Comparison of ENCODE assay signal across 22 cellular contexts in the genomic region with DNA sequence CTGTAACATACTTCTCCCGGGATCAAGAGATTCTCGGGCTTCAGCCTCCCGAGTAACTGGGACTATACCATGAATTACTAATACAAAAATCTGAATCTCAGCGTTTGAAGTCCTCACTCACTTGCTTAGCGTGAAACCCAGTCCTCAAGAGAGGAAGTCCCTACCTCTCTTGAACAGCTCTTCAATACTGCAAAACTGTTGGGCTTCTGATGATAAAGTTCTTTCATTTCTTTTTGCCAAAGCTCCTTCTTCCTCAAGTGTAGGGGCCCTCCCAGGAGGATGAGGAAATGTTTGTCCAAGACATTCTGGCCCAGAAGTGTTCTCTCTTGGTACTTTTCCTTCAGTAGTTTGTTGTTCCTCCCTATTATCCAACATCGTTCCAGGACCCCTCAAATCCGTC. TPM values are rescaled to one million over a fixed set of nuclear protein-coding genes. Genes with fewer than 3 reads are reported as not detected.
DNase-seq lines count a peak whose midpoint lies in the region; ATAC-seq and TF ChIP-seq lines count a peak whose summit lies in the region.
"Had no signal": no experiment of that assay in that cellular context is flagged by ENCODE, and none has a peak within 500 bp of the region (broad histone marks: within the 10 kb centered on the region; RNA-seq: fewer than 3 reads in every experiment).

No MANE protein-coding gene starts in this region.

- H3K27me3 ChIP-seq in Loucy (ENCODE audit: insufficient read depth, low read length, poor library complexity, severe bottlenecking) (no peaks in the 10 kb centered on the region), foreskin keratinocyte (no peaks in the 10 kb centered on the region)

- no peak for TF ChIP-seq CTCF in Loucy (conservative IDR thresholded peaks at IDR 0.05; ENCODE audit: low read length)
- TF ChIP-seq CTCF in WTC11 (IDR thresholded peaks at IDR 0.05), result no peak
- TF ChIP-seq CTCF in foreskin keratinocyte (conservative IDR thresholded peaks at IDR 0.05), result no peak
- no peak for TF ChIP-seq CTCF in progenitor cell of endocrine pancreas (IDR thresholded peaks at IDR 0.05; ENCODE audit: unreplicated experiment)
- no peak for TF ChIP-seq CTCF in GM10266 (IDR thresholded peaks at IDR 0.05; ENCODE audit: control insufficient read depth, insufficient read depth, low read depth, missing control alignments)

- H3K9me3 ChIP-seq in Loucy (ENCODE audit: insufficient read depth, low read depth, low read length), result no peaks in the 10 kb centered on the region
- H3K9me3 ChIP-seq: left ventricle myocardium inferior had no signal

- DNase-seq in WTC11 (ENCODE audit: low spot score) (no peak), foreskin keratinocyte (no peak), progenitor cell of endocrine pancreas (ENCODE audit: low spot score, unreplicated experiment) (no peak), posterior vena cava (ENCODE audit: low spot score) (no peak), NCI-H187 treated with DMSO at 0.1 percent for 48 hours (lab: John Stamatoyannopoulos, UW) (no peak), GM10266 (ENCODE audit: extremely low spot score) (no peak), T-helper 2 cell (no peak)
- DNase-seq: activated CD4-positive, alpha-beta T cell treated with anti-CD3 and anti-CD28 coated beads for 48 hours; activated CD8-positive, alpha-beta memory T cell treated with anti-CD3 and anti-CD28 coated beads for 24 hours; activated T-cell treated with anti-CD3 and anti-CD28 coated beads for 4 hours; C1 segment of cervical spinal cord; DMS153; effector CD8-positive, alpha-beta T cell; glutamatergic neuron; left ventricle myocardium inferior; naive thymus-derived CD4-positive, alpha-beta T cell; NCI-H1092 treated with DMSO at 0.1 percent for 48 hours; nucleus accumbens; Right ventricle myocardium superior; stimulated activated CD4-positive, alpha-beta T cell treated with anti-CD3 and anti-CD28 coated beads, Interleukin-4, amount 100 ng/mL, for 4 hours had no signal

- H2AFZ ChIP-seq in Loucy (ENCODE audit: low read length), result no peak overlapping the region

- H3K27ac Mint-ChIP-seq in WTC11, result peak overlapping the region; percentile 12
- H3K27ac Mint-ChIP-seq in progenitor cell of endocrine pancreas, result peak overlapping the region; percentile 1

- H3K36me3 ChIP-seq in Loucy (ENCODE audit: insufficient read depth, low read length), result no peaks in the 10 kb centered on the region
- H3K36me3 ChIP-seq: left ventricle myocardium inferior had no signal

- H3K4me1 ChIP-seq in Loucy (ENCODE audit: insufficient read depth, low read length, poor library complexity, severe bottlenecking) (peaks cover 51% of the 10 kb centered on the region), foreskin keratinocyte (peaks cover 6% of the 10 kb centered on the region)
- H3K4me1 ChIP-seq: left ventricle myocardium inferior had no signal

- H3K9ac ChIP-seq in Loucy (ENCODE audit: low read depth, low read length, poor library complexity, severe bottlenecking), result peak overlapping the region; percentile 29

- no peaks in the 10 kb centered on the region for H4K20me1 ChIP-seq in Loucy (ENCODE audit: insufficient read depth, low read length, poor library complexity, severe bottlenecking)

- H3K27ac ChIP-seq in foreskin keratinocyte, result peak overlapping the region; percentile 44
- H3K27ac ChIP-seq: left ventricle myocardium inferior had no signal

- POLR2A ChIA-PET in WTC11 (lab: Charles Lee), result no interaction called here

- no peaks in the 10 kb centered on the region for H3K9me2 ChIP-seq in Loucy (replicated peaks; ENCODE audit: low read depth, low read length)

- CTCF ChIA-PET in WTC11 (lab: Charles Lee), result interaction anchor here (1.3 kb wide), 1 partner anchor 124 kb away, joined by 3 read pairs; no protein-coding TSS in a partner anchor

- H3K4me3 Mint-ChIP-seq in WTC11, result no peak overlapping the region
- no peak overlapping the region for H3K4me3 Mint-ChIP-seq in progenitor cell of endocrine pancreas (ENCODE audit: low read depth)
- H3K4me3 Mint-ChIP-seq: naive thymus-derived CD4-positive, alpha-beta T cell had no signal

- no peaks in the 10 kb centered on the region for H3F3A ChIP-seq in Loucy (ENCODE audit: low read depth)

- H3K4me1 Mint-ChIP-seq in WTC11, result peaks cover 33% of the 10 kb centered on the region
- H3K4me1 Mint-ChIP-seq in progenitor cell of endocrine pancreas (ENCODE audit: low read depth), result peaks cover 7% of the 10 kb centered on the region

- H3K4me3 ChIP-seq in Loucy (ENCODE audit: low read length, poor library complexity, severe bottlenecking), result peak overlapping the region; percentile 29
- H3K4me3 ChIP-seq: left ventricle myocardium inferior had no signal

- H3K36me3 Mint-ChIP-seq in WTC11, result peaks cover 6% of the 10 kb centered on the region
- H3K36me3 Mint-ChIP-seq in progenitor cell of endocrine pancreas (ENCODE audit: insufficient read depth), result no peaks in the 10 kb centered on the region
- H3K36me3 Mint-ChIP-seq: naive thymus-derived CD4-positive, alpha-beta T cell had no signal

- peaks cover 18% of the 10 kb centered on the region for H3K79me2 ChIP-seq in Loucy (ENCODE audit: insufficient read depth, low read length)

- H3K27me3 Mint-ChIP-seq in WTC11 (ENCODE audit: low read depth) (no peaks in the 10 kb centered on the region; the same call in 1 of the 2 replicates), progenitor cell of endocrine pancreas (peaks cover 4% of the 10 kb centered on the region)

- ATAC-seq in WTC11 (no peak), foreskin keratinocyte (no peak)
- ATAC-seq: activated naive CD4-positive, alpha-beta T cell treated with anti-CD3 and anti-CD28 coated beads, Interleukin-2, amount 50 U/mL, for 72 hours; naive thymus-derived CD4-positive, alpha-beta T cell had no signal

- peaks cover 7% of the 10 kb centered on the region for H3K9me3 Mint-ChIP-seq in WTC11
- H3K9me3 Mint-ChIP-seq in progenitor cell of endocrine pancreas (ENCODE audit: low read depth), result peaks cover 9% of the 10 kb centered on the region
- H3K9me3 Mint-ChIP-seq: activated naive CD4-positive, alpha-beta T cell treated with anti-CD3 and anti-CD28 coated beads, Interleukin-2, amount 50 U/mL, for 72 hours had no signal

- intact Hi-C loops in posterior vena cava (cut with DNase I), result no loop called here

- peak overlapping the region; percentile 88 for H3K4me2 ChIP-seq in Loucy (ENCODE audit: low read depth, low read length, poor library complexity, severe bottlenecking)

TF ChIP-seq in WTC11, 78 proteins besides CTCF, POLR2A, EP300 and RAD21:
- TF ChIP-seq JUN (CRISPR knock-in tag; IDR thresholded peaks at IDR 0.05) (no peak), ZNF121 (CRISPR knock-in tag; IDR thresholded peaks at IDR 0.05) (no peak), GTF2I (CRISPR knock-in tag; conservative IDR thresholded peaks at IDR 0.05) (no peak), CDX4 (CRISPR knock-in tag; IDR thresholded peaks at IDR 0.05; ENCODE audit: borderline replicate concordance) (no peak), PRRX2 (CRISPR knock-in tag; IDR thresholded peaks at IDR 0.05) (no peak), TEAD1 (CRISPR knock-in tag; IDR thresholded peaks at IDR 0.05) (no peak), ETV6 (CRISPR knock-in tag; IDR thresholded peaks at IDR 0.05) (no peak), ZNF138 (CRISPR knock-in tag; conservative IDR thresholded peaks at IDR 0.05) (no peak), TEAD4 (CRISPR knock-in tag; IDR thresholded peaks at IDR 0.05) (no peak), NFE2L1 (CRISPR knock-in tag; IDR thresholded peaks at IDR 0.05) (no peak), TP53 (CRISPR knock-in tag; IDR thresholded peaks at IDR 0.05) (no peak)
- TF ChIP-seq, protein P1, sequence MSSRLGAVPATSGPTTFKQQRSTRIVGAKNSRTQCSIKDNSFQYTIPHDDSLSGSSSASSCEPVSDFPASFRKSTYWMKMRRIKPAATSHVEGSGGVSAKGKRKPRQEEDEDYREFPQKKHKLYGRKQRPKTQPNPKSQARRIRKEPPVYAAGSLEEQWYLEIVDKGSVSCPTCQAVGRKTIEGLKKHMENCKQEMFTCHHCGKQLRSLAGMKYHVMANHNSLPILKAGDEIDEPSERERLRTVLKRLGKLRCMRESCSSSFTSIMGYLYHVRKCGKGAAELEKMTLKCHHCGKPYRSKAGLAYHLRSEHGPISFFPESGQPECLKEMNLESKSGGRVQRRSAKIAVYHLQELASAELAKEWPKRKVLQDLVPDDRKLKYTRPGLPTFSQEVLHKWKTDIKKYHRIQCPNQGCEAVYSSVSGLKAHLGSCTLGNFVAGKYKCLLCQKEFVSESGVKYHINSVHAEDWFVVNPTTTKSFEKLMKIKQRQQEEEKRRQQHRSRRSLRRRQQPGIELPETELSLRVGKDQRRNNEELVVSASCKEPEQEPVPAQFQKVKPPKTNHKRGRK (CRISPR knock-in tag; IDR thresholded peaks at IDR 0.05; ENCODE audit: borderline replicate concordance), result no peak
- TF ChIP-seq, protein P2, sequence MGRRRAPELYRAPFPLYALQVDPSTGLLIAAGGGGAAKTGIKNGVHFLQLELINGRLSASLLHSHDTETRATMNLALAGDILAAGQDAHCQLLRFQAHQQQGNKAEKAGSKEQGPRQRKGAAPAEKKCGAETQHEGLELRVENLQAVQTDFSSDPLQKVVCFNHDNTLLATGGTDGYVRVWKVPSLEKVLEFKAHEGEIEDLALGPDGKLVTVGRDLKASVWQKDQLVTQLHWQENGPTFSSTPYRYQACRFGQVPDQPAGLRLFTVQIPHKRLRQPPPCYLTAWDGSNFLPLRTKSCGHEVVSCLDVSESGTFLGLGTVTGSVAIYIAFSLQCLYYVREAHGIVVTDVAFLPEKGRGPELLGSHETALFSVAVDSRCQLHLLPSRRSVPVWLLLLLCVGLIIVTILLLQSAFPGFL (CRISPR knock-in tag; IDR thresholded peaks at IDR 0.05; ENCODE audit: borderline replicate concordance), result no peak
TF ChIP-seq in WTC11: peak in this region for 0.

RNA-seq across cellular contexts. Expression of gene FMN1, which starts 48.5 kb away (rescaled TPM):
- total RNA-seq in WTC11 (2021), result 3.6 to 4.5 TPM (median 4.1 TPM) in 3 replicates
- 1.7 TPM in 2 replicates for total RNA-seq in foreskin keratinocyte
- 0.26 and 0.30 TPM in 2 replicates for polyA plus RNA-seq in foreskin keratinocyte
- 0.41 and 1.2 TPM in 2 replicates for total RNA-seq in progenitor cell of endocrine pancreas
- total RNA-seq in posterior vena cava, result 10 to 100 TPM; 20.2 to 26.6 TPM
